In genomic region chr14:92039720-92040430, GRCh38 we compare ENCODE assay signal across 8 cellular contexts.
DNase-seq lines count a peak whose midpoint lies in the region; ATAC-seq lines count a peak whose summit lies in the region.

TRIP11 (minus strand) TSS chr14:92040059; CDS start chr14:92039685, 374 bp downstream.

- DNase-seq in AG08395 (ENCODE audit: low spot score) (peak; percentile 95), NCI-H226 (peak; percentile 93), iris pigment epithelial cell (ENCODE audit: low read depth) (peak; percentile 96)
- peak; percentile 84 to 91 (median 89) for DNase-seq in activated CD4-positive, CD25-positive, alpha-beta regulatory T cell (lab: John Stamatoyannopoulos, UW)
- DNase-seq in central memory CD4-positive, alpha-beta T cell = peak; percentile 93
- DNase-seq in stimulated activated CD4-positive, alpha-beta T cell treated with anti-CD3 and anti-CD28 coated beads, Interleukin-12 subunit alpha, Interleukin-12 subunit beta, amount 100 ng/mL, for 4 hours = peak; percentile 91

- ATAC-seq in GM18909 (IDR thresholded peaks at IDR 0.05; ENCODE audit: poor library complexity, unreplicated experiment) (peak; percentile 97), HG03175 (IDR thresholded peaks at IDR 0.05; ENCODE audit: unreplicated experiment) (peak; percentile 96)

Comparison
In these comparisons a context has a peak if more than half of its experiments do, and no peak if none do; other contexts are left out.
1. Peak in every context shown above with its lines: DNase-seq and ATAC-seq.